Comparison of ENCODE assay signal across 8 cellular contexts in the genomic region with DNA sequence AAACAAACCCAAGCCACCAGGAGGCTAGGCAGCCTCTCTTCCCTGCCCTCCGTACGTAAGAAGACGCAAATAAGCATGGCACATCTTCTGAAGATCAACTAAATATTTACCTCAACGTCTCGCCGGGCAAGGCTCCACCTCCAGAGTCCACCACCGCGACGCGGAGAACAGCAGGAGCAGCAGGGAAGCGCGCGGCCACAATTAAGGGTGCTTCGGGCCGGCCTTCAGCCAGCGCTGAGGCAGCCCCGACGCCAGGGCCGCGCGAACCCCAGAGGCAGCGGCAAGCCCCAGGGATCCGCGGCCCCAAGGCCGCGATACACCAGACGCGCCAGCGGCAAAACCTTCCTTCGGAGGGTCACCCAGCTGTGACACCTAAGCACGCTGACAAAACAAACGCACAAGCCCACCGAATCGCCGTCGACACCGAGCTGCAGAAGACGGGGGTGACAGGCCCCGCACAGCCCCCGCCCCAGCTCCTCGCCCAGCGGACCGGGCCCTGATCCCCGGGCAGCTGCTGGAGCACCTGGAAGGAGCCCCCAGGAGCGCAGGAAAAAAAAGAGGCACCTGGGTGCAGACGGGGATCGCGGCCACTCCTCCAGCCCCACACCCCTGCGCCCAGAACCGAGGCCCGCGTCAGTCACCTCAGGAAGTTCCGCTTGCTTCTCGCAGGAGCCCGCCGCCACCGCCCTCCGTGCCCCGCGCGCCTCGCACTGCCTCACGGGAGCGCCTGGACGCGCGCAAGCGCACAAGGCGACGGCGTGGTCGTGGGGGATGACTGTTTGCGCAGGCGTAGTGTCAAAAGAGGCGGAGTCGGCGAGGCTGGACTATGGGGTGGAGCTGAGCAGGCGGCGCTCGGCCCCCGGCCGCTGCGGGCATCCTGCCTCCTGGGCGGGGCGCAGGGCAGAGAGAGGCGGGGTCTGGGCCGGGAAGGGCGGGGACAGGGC. TPM values are rescaled to one million over a fixed set of nuclear protein-coding genes. Genes with fewer than 3 reads are reported as not detected.
DNase-seq lines count a peak whose midpoint lies in the region; ATAC-seq and TF ChIP-seq lines count a peak whose summit lies in the region.

A gene with protein sequence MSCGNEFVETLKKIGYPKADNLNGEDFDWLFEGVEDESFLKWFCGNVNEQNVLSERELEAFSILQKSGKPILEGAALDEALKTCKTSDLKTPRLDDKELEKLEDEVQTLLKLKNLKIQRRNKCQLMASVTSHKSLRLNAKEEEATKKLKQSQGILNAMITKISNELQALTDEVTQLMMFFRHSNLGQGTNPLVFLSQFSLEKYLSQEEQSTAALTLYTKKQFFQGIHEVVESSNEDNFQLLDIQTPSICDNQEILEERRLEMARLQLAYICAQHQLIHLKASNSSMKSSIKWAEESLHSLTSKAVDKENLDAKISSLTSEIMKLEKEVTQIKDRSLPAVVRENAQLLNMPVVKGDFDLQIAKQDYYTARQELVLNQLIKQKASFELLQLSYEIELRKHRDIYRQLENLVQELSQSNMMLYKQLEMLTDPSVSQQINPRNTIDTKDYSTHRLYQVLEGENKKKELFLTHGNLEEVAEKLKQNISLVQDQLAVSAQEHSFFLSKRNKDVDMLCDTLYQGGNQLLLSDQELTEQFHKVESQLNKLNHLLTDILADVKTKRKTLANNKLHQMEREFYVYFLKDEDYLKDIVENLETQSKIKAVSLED (minus strand): TSS at position 712 of the 944 bp plus-strand sequence. CDS start 1,175 bp downstream, outside the sequence.
A gene (minus strand): TSS at position 712 of the 944 bp plus-strand sequence. CDS start 12,890 bp downstream, outside the sequence.

- H3K27ac ChIP-seq in KOPT-K1 (ENCODE audit: low read depth, low read length, poor library complexity, severe bottlenecking): peak within 1 kb of the TSS; percentile 74
- H3K27ac ChIP-seq in Peyer's patch: peak within 1 kb of the TSS; percentile 79 to 87 (median 84)
- H3K27ac ChIP-seq in fibroblast of lung (ENCODE audit: insufficient read depth, low read length): peak within 1 kb of the TSS; percentile 48

- peak within 1 kb of the TSS; percentile 76 for H3K9ac ChIP-seq in fibroblast of lung (ENCODE audit: insufficient read depth, low read length)

- no peaks in the 10 kb centered on the region for H3K9me3 Mint-ChIP-seq in activated T-helper 1 cell treated with anti-CD3 and anti-CD28 coated beads, Interleukin-12 subunit alpha, Interleukin-12 subunit beta, Interleukin-2, Interleukin-4 antibody, amounts not matched to agents 30 ng/mL and 10 ng/mL and 1 ng/mL, durations not matched to agents 14 hours and 24 hours and 36 hours
- no peaks in the 10 kb centered on the region for H3K9me3 Mint-ChIP-seq in natural killer cell

- H3K27me3 ChIP-seq in Peyer's patch (no peaks in the 10 kb centered on the region), fibroblast of lung (ENCODE audit: control insufficient read depth, insufficient read depth, low read length) (no peaks in the 10 kb centered on the region)

- H4K20me1 ChIP-seq in fibroblast of lung (ENCODE audit: control insufficient read depth, extremely low read depth, insufficient read depth, low read length): no peaks in the 10 kb centered on the region

- peak within 1 kb of the TSS; percentile 67 for H3K4me2 ChIP-seq in fibroblast of lung (ENCODE audit: extremely low read depth, insufficient read depth, low read length)

- DNase-seq in DMS79 treated with DMSO at 0.1 percent for 48 hours (lab: John Stamatoyannopoulos, UW) (peak; percentile 81), Peyer's patch (peak; percentile 97 to 99 (median 99)), fibroblast of lung (ENCODE audit: low read depth in 2 of 2) (peak; percentile 90 to 97), natural killer cell (peak; percentile 99)
- peak; percentile 100 for DNase-seq in activated T-helper 1 cell treated with anti-CD3 and anti-CD28 coated beads, Interleukin-12 subunit alpha, Interleukin-12 subunit beta, Interleukin-2, Interleukin-4 antibody, amounts not matched to agents 30 ng/mL and 10 ng/mL and 1 ng/mL, durations not matched to agents 14 hours and 24 hours and 36 hours (ENCODE audit: low spot score)
- DNase-seq in stimulated activated naive CD4-positive, alpha-beta T cell (lab: John Stamatoyannopoulos, UW): peak; percentile 98 to 99 (median 98)

- peaks cover 53% of the 10 kb centered on the region for H3K4me1 Mint-ChIP-seq in activated T-helper 1 cell treated with anti-CD3 and anti-CD28 coated beads, Interleukin-12 subunit alpha, Interleukin-12 subunit beta, Interleukin-2, Interleukin-4 antibody, amounts not matched to agents 30 ng/mL and 10 ng/mL and 1 ng/mL, durations not matched to agents 14 hours and 24 hours and 36 hours (ENCODE audit: low read depth)
- H3K4me1 Mint-ChIP-seq in natural killer cell: peaks cover 46 to 64% of the 10 kb centered on the region in 2 donors

- H3K36me3 ChIP-seq in KOPT-K1 (ENCODE audit: insufficient read depth, low read length) (peaks cover 37% of the 10 kb centered on the region), Peyer's patch (peaks cover 0 to 8% (median 0%) of the 10 kb centered on the region in 3 donors), fibroblast of lung (ENCODE audit: control insufficient read depth, insufficient read depth, low read length) (no peaks in the 10 kb centered on the region)

- peak; percentile 85 for ATAC-seq in GM21786 (IDR thresholded peaks at IDR 0.05; ENCODE audit: unreplicated experiment)
- ATAC-seq in natural killer cell: peak; percentile 92 to 99 (median 95)

- TF ChIP-seq CTCF in Peyer's patch (IDR thresholded peaks at IDR 0.05): peak in 3 of 6 experiments; percentile 4 to 8 (median 7)
- TF ChIP-seq CTCF in fibroblast of lung (conservative IDR thresholded peaks at IDR 0.05 in 1 of 2, IDR thresholded peaks at IDR 0.05 in 1 of 2; ENCODE audit: low read depth in 1 of 2, low read length in 2 of 2): no peak
- TF ChIP-seq CTCF in natural killer cell (IDR thresholded peaks at IDR 0.05): no peak

- intact Hi-C loops in activated T-helper 1 cell treated with anti-CD3 and anti-CD28 coated beads, Interleukin-12 subunit alpha, Interleukin-12 subunit beta, Interleukin-2, Interleukin-4 antibody, amounts not matched to agents 30 ng/mL and 10 ng/mL and 1 ng/mL, durations not matched to agents 14 hours and 24 hours and 36 hours (cut with micrococcal nuclease): loop anchor here (1.0 to 10.0 kb wide), 14 partner anchors 21 to 1051 kb away; a partner anchor contains a TSS
- intact Hi-C loops in natural killer cell (cut with micrococcal nuclease): loop anchor here (1.0 to 5.0 kb wide), 5 partner anchors 21 to 296 kb away; a partner anchor contains a TSS

- peak; percentile 81 to 84 for TF ChIP-seq POLR2A in Peyer's patch (IDR thresholded peaks at IDR 0.05)

- peak within 1 kb of the TSS; percentile 90 for H3K27ac Mint-ChIP-seq in activated T-helper 1 cell treated with anti-CD3 and anti-CD28 coated beads, Interleukin-12 subunit alpha, Interleukin-12 subunit beta, Interleukin-2, Interleukin-4 antibody, amounts not matched to agents 30 ng/mL and 10 ng/mL and 1 ng/mL, durations not matched to agents 14 hours and 24 hours and 36 hours
- H3K27ac Mint-ChIP-seq in natural killer cell: peak within 1 kb of the TSS; percentile 90 to 91

- H3K9me3 ChIP-seq in KOPT-K1 (ENCODE audit: insufficient read depth, low read length, poor library complexity, severe bottlenecking) (no peaks in the 10 kb centered on the region), Peyer's patch (no peaks in the 10 kb centered on the region), fibroblast of lung (ENCODE audit: control insufficient read depth, insufficient read depth, low read depth, low read length) (no peaks in the 10 kb centered on the region)

- peak within 1 kb of the TSS; percentile 82 to 97 (median 90) for H3K4me3 ChIP-seq in Peyer's patch
- peak within 1 kb of the TSS; percentile 84 to 98 (median 87) for H3K4me3 ChIP-seq in fibroblast of lung (replicated peaks in 1 of 4; ENCODE audit: control extremely low read depth in 1 of 4, insufficient read depth in 1 of 4, low read depth in 3 of 4, low read length in 4 of 4)

- H3K27me3 Mint-ChIP-seq in activated T-helper 1 cell treated with anti-CD3 and anti-CD28 coated beads, Interleukin-12 subunit alpha, Interleukin-12 subunit beta, Interleukin-2, Interleukin-4 antibody, amounts not matched to agents 30 ng/mL and 10 ng/mL and 1 ng/mL, durations not matched to agents 14 hours and 24 hours and 36 hours (ENCODE audit: insufficient read depth): peaks cover 2% of the 10 kb centered on the region
- H3K27me3 Mint-ChIP-seq in natural killer cell (ENCODE audit: low read depth in 2 of 2): no peaks in the 10 kb centered on the region

- H3K4me3 Mint-ChIP-seq in activated T-helper 1 cell treated with anti-CD3 and anti-CD28 coated beads, Interleukin-12 subunit alpha, Interleukin-12 subunit beta, Interleukin-2, Interleukin-4 antibody, amounts not matched to agents 30 ng/mL and 10 ng/mL and 1 ng/mL, durations not matched to agents 14 hours and 24 hours and 36 hours: peak within 1 kb of the TSS; percentile 85
- H3K4me3 Mint-ChIP-seq in natural killer cell: peak within 1 kb of the TSS; percentile 93

- H2AFZ ChIP-seq in fibroblast of lung (ENCODE audit: low read length): peak within 1 kb of the TSS; percentile 53

- H3K4me1 ChIP-seq in Peyer's patch (peaks cover 0 to 67% (median 7%) of the 10 kb centered on the region in 4 donors), fibroblast of lung (ENCODE audit: control insufficient read depth, extremely low read depth, insufficient read depth, low read length) (peaks cover 2% of the 10 kb centered on the region)

- peaks cover 44% of the 10 kb centered on the region for H3K79me2 ChIP-seq in fibroblast of lung (ENCODE audit: control insufficient read depth, insufficient read depth, low read length)

- H3K36me3 Mint-ChIP-seq in activated T-helper 1 cell treated with anti-CD3 and anti-CD28 coated beads, Interleukin-12 subunit alpha, Interleukin-12 subunit beta, Interleukin-2, Interleukin-4 antibody, amounts not matched to agents 30 ng/mL and 10 ng/mL and 1 ng/mL, durations not matched to agents 14 hours and 24 hours and 36 hours (ENCODE audit: low read depth): peaks cover 20% of the 10 kb centered on the region
- no peaks in the 10 kb centered on the region for H3K36me3 Mint-ChIP-seq in natural killer cell

RNA-seq across cellular contexts. Expression of the first gene that starts in this region (rescaled TPM):
- total RNA-seq in Peyer's patch: 10 to 100 TPM in 1 of 4 donors, 1 to 10 TPM in 3; 8.6 to 11.6 (median 9.0) TPM
- total RNA-seq in activated T-helper 1 cell treated with anti-CD3 and anti-CD28 coated beads, Interleukin-12 subunit alpha, Interleukin-12 subunit beta, Interleukin-2, Interleukin-4 antibody, amounts not matched to agents 30 ng/mL and 10 ng/mL and 1 ng/mL, durations not matched to agents 14 hours and 24 hours and 36 hours: 19.2 and 19.9 TPM in 2 replicates
- 5.3 and 5.6 TPM in 2 replicates for total RNA-seq in fibroblast of lung
- 5.3 and 5.9 TPM in 2 replicates for polyA plus RNA-seq in fibroblast of lung
- 4.7 and 5.3 TPM in 2 replicates for polyA plus RNA-seq in fibroblast of lung (2012)
- 1.0 and 1.6 TPM in 2 replicates for polyA minus RNA-seq in fibroblast of lung (ENCODE audit: low replicate concordance)
- total RNA-seq in natural killer cell: 10 to 100 TPM; 38.0 to 50.3 (median 49.4) TPM

RNA-seq across cellular contexts. Expression of the second gene that starts in this region (rescaled TPM):
- total RNA-seq in Peyer's patch: 1 to 10 TPM in 3 of 4 donors, under 1 TPM in 1; 0.70 to 6.6 (median 3.2) TPM
- total RNA-seq in activated T-helper 1 cell treated with anti-CD3 and anti-CD28 coated beads, Interleukin-12 subunit alpha, Interleukin-12 subunit beta, Interleukin-2, Interleukin-4 antibody, amounts not matched to agents 30 ng/mL and 10 ng/mL and 1 ng/mL, durations not matched to agents 14 hours and 24 hours and 36 hours: 2.1 and 3.5 TPM in 2 replicates
- total RNA-seq in fibroblast of lung: 4.9 and 5.6 TPM in 2 replicates
- polyA plus RNA-seq in fibroblast of lung: 0.58 and 1.2 TPM in 2 replicates
- polyA plus RNA-seq in fibroblast of lung (2012): 0.50 and 0.69 TPM in 2 replicates
- 0.51 and 0.85 TPM in 2 replicates for polyA minus RNA-seq in fibroblast of lung (ENCODE audit: low replicate concordance)
- 1 to 10 TPM; 2.6 to 6.9 (median 3.3) TPM for total RNA-seq in natural killer cell

Comparison
In these comparisons a context has a peak if more than half of its experiments do, and no peak if none do; other contexts are left out.
1. Peak in every context shown above with its lines: DNase-seq, ATAC-seq, H3K4me3 ChIP-seq and H3K27ac ChIP-seq.